8 cellular contexts compared by ENCODE assay signal in genomic region chr1:26278303-26278702, GRCh38. TPM values are rescaled to one million over a fixed set of nuclear protein-coding genes. Genes with fewer than 3 reads are reported as not detected.
A peak's percentile ranks its signal among the peaks of the same experiment; 100 is the strongest.
DNase-seq lines count a peak whose midpoint lies in the region; ATAC-seq, FAIRE-seq and TF ChIP-seq lines count a peak whose summit lies in the region.

No MANE protein-coding gene starts in this region.

- in situ Hi-C loops in gastrocnemius medialis (cut with MboI; ENCODE audit: low sequenced_read_pairs in 4 of 4), result loop anchor here in 2 of 4 donors (5.0 kb wide), 1 partner anchor 44 kb away; no protein-coding TSS in a partner anchor

- H3K4me3 Mint-ChIP-seq in T-cell, result peak overlapping the region; percentile 17 to 94 (median 90)

- no peak overlapping the region for H3K4me3 ChIP-seq in esophagus (ENCODE audit: low read depth in 1 of 2, low read length in 2 of 2)
- H3K4me3 ChIP-seq in gastrocnemius medialis, result no peak overlapping the region

- H3K27ac Mint-ChIP-seq in T-cell, result peak overlapping the region; percentile 90 to 97

- peaks cover 0 to 45% of the 10 kb centered on the region in 2 donors for H3K4me1 ChIP-seq in esophagus (ENCODE audit: control insufficient read depth in 2 of 2, insufficient read depth in 2 of 2, low read length in 1 of 2)
- H3K4me1 ChIP-seq in gastrocnemius medialis, result peaks cover 49 to 67% of the 10 kb centered on the region in 2 donors

- peak; percentile 78 for DNase-seq in Daoy (ENCODE audit: low read depth)
- DNase-seq in T-cell, result no peak
- DNase-seq in gastrocnemius medialis, result peak in 1 of 2 donors; percentile 46
- no peak for DNase-seq in GM12892 (ENCODE audit: insufficient read length)
- no peak for DNase-seq in cerebellar nuclear complex (lab: John Stamatoyannopoulos, UW)
- no peak for DNase-seq in sciatic nerve (ENCODE audit: low spot score)
- no peak for DNase-seq in GM12891 (ENCODE audit: insufficient read length, low spot score)

- no peaks in the 10 kb centered on the region for H3K27me3 ChIP-seq in esophagus (ENCODE audit: control insufficient read depth in 1 of 2, insufficient read depth in 2 of 2, low read length in 2 of 2)
- H3K27me3 ChIP-seq in gastrocnemius medialis, result no peaks in the 10 kb centered on the region

- 30% methylated on average over 4 of the region's 4 CpGs for WGBS in esophagus, 2 donors

- H3K27ac ChIP-seq in esophagus (ENCODE audit: low read depth in 2 of 2, low read length in 1 of 2), result peak overlapping the region; percentile 99
- H3K27ac ChIP-seq in gastrocnemius medialis, result peak overlapping the region; percentile 89 to 98 (median 93)

- FAIRE-seq in GM12892 (lab: Jason Lieb, UNC) (no peak), GM12891 (lab: Jason Lieb, UNC) (no peak)

- peaks cover 23% of the 10 kb centered on the region for H3K36me3 Mint-ChIP-seq in T-cell

- CTCF ChIA-PET in T-cell (lab: Charles Lee), result interaction anchor here (0.5 to 0.8 kb wide), 3 partner anchors 86 to 1411 kb away, joined by 3 to 6 read pairs (median 4); no protein-coding TSS in a partner anchor

- POLR2A ChIA-PET in T-cell (lab: Charles Lee), result no interaction called here

- no peaks in the 10 kb centered on the region for H3K9me3 ChIP-seq in esophagus (ENCODE audit: control insufficient read depth in 2 of 2, insufficient read depth in 1 of 2, low read depth in 1 of 2, low read length in 1 of 2)
- H3K9me3 ChIP-seq in gastrocnemius medialis, result no peaks in the 10 kb centered on the region

- H3K36me3 ChIP-seq in esophagus (ENCODE audit: control insufficient read depth in 2 of 2, insufficient read depth in 2 of 2, low read length in 1 of 2) (peaks cover 0 to 17% of the 10 kb centered on the region in 2 donors), gastrocnemius medialis (peaks cover 0 to 26% of the 10 kb centered on the region in 2 donors)

- H3K4me1 Mint-ChIP-seq in T-cell, result peaks cover 66 to 80% (median 70%) of the 10 kb centered on the region in 3 donors

- TF ChIP-seq CTCF in gastrocnemius medialis (IDR thresholded peaks at IDR 0.05 in 4 of 5, conservative IDR thresholded peaks at IDR 0.05 in 1 of 5), result no peak

- TF ChIP-seq POLR2A in gastrocnemius medialis (IDR thresholded peaks at IDR 0.05), result no peak
- no peak for TF ChIP-seq POLR2A in GM12892 (IDR thresholded peaks at IDR 0.05; ENCODE audit: low read depth, low read length)
- TF ChIP-seq POLR2A in GM12891 (IDR thresholded peaks at IDR 0.05; ENCODE audit: low read depth, low read length), result no peak

- H3K9me3 Mint-ChIP-seq in T-cell, result no peaks in the 10 kb centered on the region

- ATAC-seq in T-cell (replicated peaks in 1 of 4), result no peak
- ATAC-seq in gastrocnemius medialis, result no peak
- ATAC-seq in sciatic nerve, result no peak

- intact Hi-C loops in gastrocnemius medialis (cut with DNase I; ENCODE audit: low total_unique reads) (loop anchor here (5.0 kb wide), 1 partner anchor 96 kb away; no protein-coding TSS in a partner anchor), sciatic nerve (cut with DNase I) (no loop called here)

- no peaks in the 10 kb centered on the region for H3K27me3 Mint-ChIP-seq in T-cell

TF ChIP-seq in GM12891, 5 proteins besides CTCF, POLR2A, EP300 and RAD21:
- TF ChIP-seq POLR2AphosphoS5 (IDR thresholded peaks at IDR 0.05; ENCODE audit: low read depth, low read length) (no peak), SPI1 (IDR thresholded peaks at IDR 0.05; ENCODE audit: low read depth, low read length) (no peak), POU2F2 (IDR thresholded peaks at IDR 0.05; ENCODE audit: low read depth, low read length) (no peak), PAX5 (IDR thresholded peaks at IDR 0.05; ENCODE audit: insufficient read depth, low read length, severe bottlenecking) (no peak), TAF1 (IDR thresholded peaks at IDR 0.05; ENCODE audit: low read depth, low read length) (no peak)

RNA-seq across cellular contexts. Expression of gene SH3BGRL3, which starts 1.6 kb away (rescaled TPM):
- total RNA-seq in Daoy (2014; rRNA removed; shearing (Covaris generic)), result 50.6 and 66.8 TPM in 2 replicates
- total RNA-seq in T-cell, result 100 to 1,000 TPM; 218 to 457 (median 370) TPM
- 100 to 1,000 TPM; 170 to 299 TPM for polyA plus RNA-seq in esophagus
- total RNA-seq in gastrocnemius medialis, result 10 to 100 TPM; 10.3 to 16.9 (median 13.1) TPM
- 57.0 TPM for polyA plus RNA-seq in GM12892 (2012; ENCODE audit: missing spikeins)
- total RNA-seq in sciatic nerve, result 106 TPM
- polyA plus RNA-seq in GM12891 (2012; ENCODE audit: low read depth, missing spikeins), result 92.2 TPM

RNA-seq across cellular contexts. Expression of gene UBXN11, which starts 28.1 kb away (rescaled TPM):
- 6.0 and 9.0 TPM in 2 replicates for total RNA-seq in Daoy (2014; rRNA removed; shearing (Covaris generic))
- 100 to 1,000 TPM in 3 of 5 donors, 10 to 100 TPM in 2; 39.5 to 112 (median 104) TPM for total RNA-seq in T-cell
- 10 to 100 TPM; 10.1 to 16.0 TPM for polyA plus RNA-seq in esophagus
- total RNA-seq in gastrocnemius medialis, result 1 to 10 TPM; 2.7 to 3.8 (median 3.4) TPM
- polyA plus RNA-seq in GM12892 (2012; ENCODE audit: missing spikeins), result 13.1 TPM
- total RNA-seq in sciatic nerve, result 23.1 TPM
- polyA plus RNA-seq in GM12891 (2012; ENCODE audit: low read depth, missing spikeins), result 12.8 TPM

RNA-seq across cellular contexts. Expression of gene CD52, which starts 39.5 kb away (rescaled TPM):
- not detected in 2 replicates for total RNA-seq in Daoy (2014; rRNA removed; shearing (Covaris generic))
- total RNA-seq in T-cell (1,000 to 10,000 TPM in 4 of 5 donors, 100 to 1,000 TPM in 1; 994 to 1,121 (median 1,054) TPM), gastrocnemius medialis (1 to 10 TPM in 2 of 4 donors, not detected in 2; 1.4 to 2.8 TPM), sciatic nerve (13.2 TPM)
- polyA plus RNA-seq in esophagus, result 10 to 100 TPM; 17.0 to 20.6 TPM
- 952 TPM for polyA plus RNA-seq in GM12892 (2012; ENCODE audit: missing spikeins)
- polyA plus RNA-seq in GM12891 (2012; ENCODE audit: low read depth, missing spikeins), result 874 TPM

RNA-seq across cellular contexts. Expression of gene CEP85, which starts 44.3 kb away (rescaled TPM):
- 27.4 and 34.5 TPM in 2 replicates for total RNA-seq in Daoy (2014; rRNA removed; shearing (Covaris generic))
- 10 to 100 TPM; 14.2 to 28.5 (median 20.7) TPM for total RNA-seq in T-cell
- 1 to 10 TPM; 5.3 to 5.9 TPM for polyA plus RNA-seq in esophagus
- total RNA-seq in gastrocnemius medialis, result 10 to 100 TPM; 28.5 to 61.6 (median 41.3) TPM
- 14.7 TPM for polyA plus RNA-seq in GM12892 (2012; ENCODE audit: missing spikeins)
- total RNA-seq in sciatic nerve, result 17.6 TPM
- polyA plus RNA-seq in GM12891 (2012; ENCODE audit: low read depth, missing spikeins), result 7.4 TPM

Comparison
In these comparisons a context has a peak if more than half of its experiments do, and no peak if none do; other contexts are left out.
1. RNA of gene CD52, which starts 39.5 kb away (total RNA-seq): 994 to 1,121 TPM in T-cell; 13.2 TPM in sciatic nerve (single experiment), 1.4 to 2.8 TPM in gastrocnemius medialis and not detected in Daoy; every median in the first group is over 10 times any median in the second.